In the genomic region with DNA sequence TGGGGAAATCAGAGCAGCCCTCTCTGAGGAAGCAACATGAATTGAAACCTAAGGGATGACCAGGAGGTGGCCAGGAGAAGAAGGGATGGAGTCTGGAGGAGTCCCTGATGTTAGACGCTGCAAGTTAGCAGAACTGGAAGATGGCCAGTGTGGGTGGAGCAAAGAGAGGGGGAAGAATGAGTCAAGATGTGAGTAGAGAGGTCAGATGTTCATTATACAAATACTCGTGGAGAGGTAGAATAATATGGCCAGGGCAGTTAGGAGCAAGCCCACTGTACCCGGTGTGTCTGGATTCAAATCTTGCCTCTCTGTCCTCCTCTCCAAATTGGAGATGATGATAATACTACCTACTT, we compare ENCODE assay signal across 26 cellular contexts.
DNase-seq lines count a peak whose midpoint lies in the region; ATAC-seq and TF ChIP-seq lines count a peak whose summit lies in the region.
"Had no signal": no experiment of that assay in that cellular context is flagged by ENCODE, and none has a peak within 500 bp of the region (broad histone marks: within the 10 kb centered on the region; RNA-seq: fewer than 3 reads in every experiment).

No MANE protein-coding gene starts in this region.

- ATAC-seq in HG03521 (IDR thresholded peaks at IDR 0.05; ENCODE audit: unreplicated experiment), result no peak
- no peak for ATAC-seq in HG02642 (IDR thresholded peaks at IDR 0.05; ENCODE audit: poor library complexity, unreplicated experiment)
- ATAC-seq: activated CD8-positive, alpha-beta T cell treated with anti-CD3 and anti-CD28 coated beads for 36 hours; naive thymus-derived CD8-positive, alpha-beta T cell; pancreas; stimulated activated memory B cell treated with anti-CD40 and anti-IgM and Interleukin-4, amounts not matched to agents 10 μg/mL and 1 μg/mL and 100 μg/mL, for 72 hours had no signal

- H3K4me3 ChIP-seq in fibroblast of pulmonary artery (replicated peaks; ENCODE audit: low read depth, low read length), result no peak overlapping the region
- H3K4me3 ChIP-seq: pancreas, right lobe of liver, SJSA1, tibial nerve had no signal

- peak; percentile 33 for DNase-seq in DMS53 (lab: John Stamatoyannopoulos, UW)
- no peak for DNase-seq in DMS53 treated with DMSO at 0.1 percent for 48 hours (lab: John Stamatoyannopoulos, UW; ENCODE audit: unreplicated experiment)
- DNase-seq in RPMI7951 (ENCODE audit: low read depth), result peak; percentile 59
- peak; percentile 24 for DNase-seq in fibroblast of pulmonary artery (ENCODE audit: low read depth)
- no peak for DNase-seq in SW480 (ENCODE audit: low spot score)
- DNase-seq in cerebellar nuclear complex (lab: John Stamatoyannopoulos, UW), result no peak
- DNase-seq: activated CD4-positive, CD25-positive, alpha-beta regulatory T cell; activated CD8-positive, alpha-beta T cell treated with anti-CD3 and anti-CD28 coated beads for 36 hours; activated naive CD4-positive, alpha-beta T cell treated with anti-CD3 and anti-CD28 coated beads, Interleukin-2, amount 50 U/mL, for 16 hours; activated T-cell treated with anti-CD3 and anti-CD28 coated beads, Interleukin-2, amount 50 U/mL, for 1 hour; C1 segment of cervical spinal cord; DMS 273 treated with DMSO at 0.1 percent for 48 hours; HCEC 1CT; KG1; mesendoderm; naive thymus-derived CD8-positive, alpha-beta T cell; NCI-H1092; NCI-H2107; NCI-H526 treated with DMSO at 0.1 percent for 48 hours; right lobe of liver had no signal

- no peak for TF ChIP-seq CTCF in fibroblast of pulmonary artery (IDR thresholded peaks at IDR 0.05; ENCODE audit: low read length, missing control alignments)

Comparison
In these comparisons a context has a peak if more than half of its experiments do, and no peak if none do; other contexts are left out.
1. DNase-seq: peak in DMS53 (single experiment), RPMI7951 (single experiment) and fibroblast of pulmonary artery (single experiment); none in DMS53 treated with DMSO at 0.1 percent for 48 hours (single experiment), SW480 (single experiment) and cerebellar nuclear complex (0 of 2).